ENCODE assay signal across 14 cellular contexts in genomic region chr1:211551628-211552465, GRCh38. TPM values are rescaled to one million over a fixed set of nuclear protein-coding genes. Genes with fewer than 3 reads are reported as not detected.
DNase-seq lines count a peak whose midpoint lies in the region; ATAC-seq and TF ChIP-seq lines count a peak whose summit lies in the region.
"Had no signal": no experiment of that assay in that cellular context is flagged by ENCODE, and none has a peak within 500 bp of the region (broad histone marks: within the 10 kb centered on the region; RNA-seq: fewer than 3 reads in every experiment).

No MANE protein-coding gene starts in this region.

- H3K4me1 ChIP-seq in ACC112 (ENCODE audit: control insufficient read depth, insufficient read depth, low read length, unreplicated experiment) (peaks cover 12% of the 10 kb centered on the region), ascending aorta (peaks cover 0 to 24% of the 10 kb centered on the region in 2 donors), H9 (ENCODE audit: insufficient read depth, low read length) (no peaks in the 10 kb centered on the region)

- no peak overlapping the region for H2AK5ac ChIP-seq in H9 (ENCODE audit: insufficient read length, low read length)

- H2BK12ac ChIP-seq in H9 (ENCODE audit: insufficient read length, low read depth, low read length) = no peak overlapping the region

- H2BK120ac ChIP-seq in H9 (ENCODE audit: low read depth, low read length, poor library complexity, severe bottlenecking) = no peak overlapping the region

- intact Hi-C loops in ascending aorta (cut with DNase I) = loop anchor here (2.0 kb wide), 1 partner anchor 25 kb away; no protein-coding TSS in a partner anchor

- H3K36me3 ChIP-seq in ACC112 (ENCODE audit: insufficient read depth, low read length) (no peaks in the 10 kb centered on the region), ascending aorta (no peaks in the 10 kb centered on the region)
- H3K36me3 ChIP-seq: ovary had no signal

- H3K9me3 Mint-ChIP-seq in stimulated activated memory B cell treated with anti-CD40 and anti-IgM and Interleukin-4, amounts not matched to agents 10 μg/mL and 1 μg/mL and 100 μg/mL, for 72 hours = no peaks in the 10 kb centered on the region
- H3K9me3 Mint-ChIP-seq in H9 = no peaks in the 10 kb centered on the region
- H3K9me3 Mint-ChIP-seq: activated T-helper 17 cell treated with anti-CD3 and anti-CD28 coated beads, Interleukin-2, amount 50 U/mL, for 72 hours had no signal

- no peak overlapping the region for H3K9ac ChIP-seq in H9 (ENCODE audit: extremely low read depth, insufficient read length, low read length)

- H3K56ac ChIP-seq in H9 (ENCODE audit: insufficient read length, low read depth, low read length) = no peak overlapping the region

- no peak overlapping the region for H2BK5ac ChIP-seq in H9 (ENCODE audit: insufficient read length, low read length)

- H3K27me3 Mint-ChIP-seq in stimulated activated memory B cell treated with anti-CD40 and anti-IgM and Interleukin-4, amounts not matched to agents 10 μg/mL and 1 μg/mL and 100 μg/mL, for 72 hours = peaks cover 29% of the 10 kb centered on the region
- H3K27me3 Mint-ChIP-seq in H9 (ENCODE audit: low read depth) = no peaks in the 10 kb centered on the region; the same call in 1 of the 2 replicates

- no peak overlapping the region for H3K27ac Mint-ChIP-seq in stimulated activated memory B cell treated with anti-CD40 and anti-IgM and Interleukin-4, amounts not matched to agents 10 μg/mL and 1 μg/mL and 100 μg/mL, for 72 hours
- H3K27ac Mint-ChIP-seq in H9 = no peak overlapping the region
- H3K27ac Mint-ChIP-seq: activated T-helper 17 cell treated with anti-CD3 and anti-CD28 coated beads, Interleukin-2, amount 50 U/mL, for 72 hours had no signal

- no CpG with 5 or more reads among the region's 12 CpGs for WGBS in H9 (ENCODE audit: extremely low coverage, insufficient read length, low lambda C conversion rate)

- H3K23me2 ChIP-seq in H9 (ENCODE audit: insufficient read length, low read depth, low read length, poor library complexity, severe bottlenecking) = no peaks in the 10 kb centered on the region

- TF ChIP-seq CTCF in ascending aorta (IDR thresholded peaks at IDR 0.05) = no peak
- TF ChIP-seq CTCF in H9 (conservative IDR thresholded peaks at IDR 0.05) = no peak

- no peak overlapping the region for H3K18ac ChIP-seq in H9 (ENCODE audit: insufficient read length, low read depth, low read length)

- H3K79me2 ChIP-seq in ACC112 (ENCODE audit: control insufficient read depth, insufficient read depth, low read length, unreplicated experiment) (no peaks in the 10 kb centered on the region), H9 (ENCODE audit: insufficient read depth, low read length) (no peaks in the 10 kb centered on the region)

- no peak overlapping the region for H3K14ac ChIP-seq in H9 (ENCODE audit: insufficient read depth, low read length)

- H4K8ac ChIP-seq in H9 (replicated peaks; ENCODE audit: insufficient read length, low read depth, low read length) = no peak overlapping the region

- no peaks in the 10 kb centered on the region for H4K20me1 ChIP-seq in H9 (ENCODE audit: control insufficient read depth, insufficient read depth, insufficient read length)

- DNase-seq in HS-27A (ENCODE audit: low read depth) = peak; percentile 17
- DNase-seq in ascending aorta (ENCODE audit: low spot score in 2 of 2) = peak in 1 of 2 donors; percentile 68
- peak; percentile 51 for DNase-seq in kidney tubule cell (ENCODE audit: low spot score)
- DNase-seq in H9 = no peak
- no peak for DNase-seq in DMS53 (lab: John Stamatoyannopoulos, UW)
- no peak for DNase-seq in cerebellum (ENCODE audit: low spot score)
- DNase-seq: C1 segment of cervical spinal cord, KBM-7, ovary had no signal

- H3K27ac ChIP-seq in ACC112 (ENCODE audit: low read depth, low read length) (peak overlapping the region; percentile 77), ascending aorta (peak overlapping the region; percentile 58 to 62), H9 (ENCODE audit: insufficient read length, low read depth, low read length) (no peak overlapping the region)
- H3K27ac ChIP-seq: ovary had no signal

- H3K4me3 Mint-ChIP-seq in stimulated activated memory B cell treated with anti-CD40 and anti-IgM and Interleukin-4, amounts not matched to agents 10 μg/mL and 1 μg/mL and 100 μg/mL, for 72 hours = no peak overlapping the region
- H3K4me3 Mint-ChIP-seq in H9 = no peak overlapping the region
- H3K4me3 Mint-ChIP-seq: activated T-helper 17 cell treated with anti-CD3 and anti-CD28 coated beads, Interleukin-2, amount 50 U/mL, for 72 hours had no signal

- H3K79me1 ChIP-seq in H9 (ENCODE audit: insufficient read depth, low read depth, low read length, poor library complexity, severe bottlenecking) = no peaks in the 10 kb centered on the region

- no peak overlapping the region for H3T11ph ChIP-seq in H9 (ENCODE audit: low read length)

- no peak overlapping the region for H2BK15ac ChIP-seq in H9 (ENCODE audit: low read depth, low read length)

- no peaks in the 10 kb centered on the region for H3K36me3 Mint-ChIP-seq in stimulated activated memory B cell treated with anti-CD40 and anti-IgM and Interleukin-4, amounts not matched to agents 10 μg/mL and 1 μg/mL and 100 μg/mL, for 72 hours
- H3K36me3 Mint-ChIP-seq in H9 (ENCODE audit: insufficient read depth in 1 of 3, low read depth in 3 of 3) = no peaks in the 10 kb centered on the region

- no peak overlapping the region for H3K23ac ChIP-seq in H9 (ENCODE audit: insufficient read length, low read depth, low read length)

- H4K91ac ChIP-seq in H9 (ENCODE audit: insufficient read length, low read depth, low read length) = no peak overlapping the region

- no peak overlapping the region for H4K5ac ChIP-seq in H9 (ENCODE audit: insufficient read length, low read depth, low read length)

- no peak overlapping the region for H3K4me2 ChIP-seq in H9 (ENCODE audit: insufficient read depth, insufficient read length, low read length)

- no peaks in the 10 kb centered on the region for H3K27me3 ChIP-seq in ACC112 (ENCODE audit: insufficient read depth, low read length)
- H3K27me3 ChIP-seq in ascending aorta = no peaks in the 10 kb centered on the region
- no peaks in the 10 kb centered on the region for H3K27me3 ChIP-seq in H9 (ENCODE audit: insufficient read depth, low read length)
- H3K27me3 ChIP-seq: ovary had no signal

- H3K4me3 ChIP-seq in ACC112 (ENCODE audit: low read depth, low read length) = peak overlapping the region; percentile 59
- H3K4me3 ChIP-seq in ascending aorta = peak overlapping the region in 1 of 2 donors; percentile 27
- H3K4me3 ChIP-seq: GM12878, ovary had no signal

- no peaks in the 10 kb centered on the region for H3K4me1 Mint-ChIP-seq in stimulated activated memory B cell treated with anti-CD40 and anti-IgM and Interleukin-4, amounts not matched to agents 10 μg/mL and 1 μg/mL and 100 μg/mL, for 72 hours
- H3K4me1 Mint-ChIP-seq in H9 = no peaks in the 10 kb centered on the region; a peak in 1 of 4 replicates
- H3K4me1 Mint-ChIP-seq: activated T-helper 17 cell treated with anti-CD3 and anti-CD28 coated beads, Interleukin-2, amount 50 U/mL, for 72 hours had no signal

- no peak for ATAC-seq in stimulated activated memory B cell treated with anti-CD40 and anti-IgM and Interleukin-4, amounts not matched to agents 10 μg/mL and 1 μg/mL and 100 μg/mL, for 72 hours
- ATAC-seq: activated T-helper 17 cell treated with anti-CD3 and anti-CD28 coated beads, Interleukin-2, amount 50 U/mL, for 72 hours; GM12878 had no signal

- H3K4ac ChIP-seq in H9 (ENCODE audit: low read depth, low read length) = no peak overlapping the region

- peak overlapping the region; percentile 85 for H2AFZ ChIP-seq in ACC112 (ENCODE audit: low read length, unreplicated experiment)
- H2AFZ ChIP-seq in H9 (ENCODE audit: low read length) = no peak overlapping the region

- no peak overlapping the region for H2BK20ac ChIP-seq in H9 (ENCODE audit: low read depth, low read length, poor library complexity, severe bottlenecking)

- H3K9me3 ChIP-seq in ascending aorta = no peaks in the 10 kb centered on the region
- H3K9me3 ChIP-seq in H9 (ENCODE audit: control insufficient read depth, low read depth, low read length) = no peaks in the 10 kb centered on the region
- H3K9me3 ChIP-seq: ovary had no signal

RNA-seq across cellular contexts. Expression of gene SLC30A1, which starts 27.1 kb away (rescaled TPM):
- total RNA-seq in ascending aorta = 8.9 TPM
- 17.1 and 17.3 TPM in 2 replicates for total RNA-seq in H9 (2021)
- 18.0 TPM for total RNA-seq in cerebellum

RNA-seq across cellular contexts. Expression of gene RD3, which starts 59.9 kb away (rescaled TPM):
- total RNA-seq in ascending aorta = not detected
- total RNA-seq in H9 (2021) = 0.07 TPM in 1 of 2 replicates, not detected in the other
- 0.36 TPM for total RNA-seq in cerebellum
- total RNA-seq: activated T-helper 17 cell treated with anti-CD3 and anti-CD28 coated beads, Interleukin-2, amount 50 U/mL, for 72 hours; dermis microvascular lymphatic vessel endothelial cell; GM12878; ovary had no signal

Comparison
In these comparisons a context has a peak if more than half of its experiments do, and no peak if none do; other contexts are left out.
1. DNase-seq: peak in HS-27A (single experiment) and kidney tubule cell (single experiment); none in H9 (single experiment), DMS53 (single experiment) and cerebellum (single experiment).